2 cellular contexts compared by ENCODE assay signal in the genomic region with DNA sequence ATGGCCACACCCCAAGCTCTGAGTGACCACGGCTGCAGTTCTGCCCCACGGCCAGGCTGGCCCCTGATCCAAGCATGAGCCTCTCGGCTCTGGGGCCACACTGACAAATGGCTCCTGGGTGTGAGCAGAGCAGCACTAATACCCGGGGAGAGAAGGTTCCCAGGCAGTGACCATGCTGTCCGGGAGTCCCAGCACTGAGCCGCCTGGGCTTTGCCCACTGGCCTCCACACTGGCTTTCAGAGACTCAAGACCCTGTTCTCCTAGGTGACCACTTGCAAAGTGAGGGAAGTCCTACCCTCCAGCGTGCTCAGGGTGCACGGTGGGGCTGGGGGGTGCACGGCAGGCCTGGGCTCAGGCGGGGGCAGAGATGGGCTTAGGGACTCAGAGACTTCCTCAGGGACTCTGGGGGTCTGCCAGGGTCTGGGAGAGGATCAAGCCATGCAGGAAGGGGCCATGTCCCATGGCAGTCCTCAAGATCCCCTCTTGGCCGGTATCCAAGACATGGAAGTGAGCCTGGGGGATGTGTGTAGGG.
TF ChIP-seq lines count a peak whose summit lies in the region.

No MANE protein-coding gene starts in this region.

TF ChIP-seq in IMR-90, 13 proteins besides CTCF, POLR2A, EP300 and RAD21 (continued from another document):
- TF ChIP-seq RFX5 (IDR thresholded peaks at IDR 0.05; ENCODE audit: low read depth, low read length) (no peak), CEBPB (IDR thresholded peaks at IDR 0.05; ENCODE audit: low read depth, low read length) (no peak), FOS (IDR thresholded peaks at IDR 0.05; ENCODE audit: low read depth, low read length) (no peak), MXI1 (IDR thresholded peaks at IDR 0.05; ENCODE audit: borderline replicate concordance, low read depth, low read length) (no peak), CHD1 (IDR thresholded peaks at IDR 0.05; ENCODE audit: low read depth, low read length) (no peak), USF2 (IDR thresholded peaks at IDR 0.05; ENCODE audit: low read depth, low read length) (no peak), MAZ (IDR thresholded peaks at IDR 0.05; ENCODE audit: borderline replicate concordance, low read depth, low read length) (no peak), BHLHE40 (IDR thresholded peaks at IDR 0.05; ENCODE audit: low read depth, low read length) (no peak), MAFK (IDR thresholded peaks at IDR 0.05; ENCODE audit: low read depth, low read length) (no peak), SMC3 (IDR thresholded peaks at IDR 0.05; ENCODE audit: low read depth, low read length) (no peak), RCOR1 (IDR thresholded peaks at IDR 0.05; ENCODE audit: insufficient replicate concordance, low read length) (no peak)
- TF ChIP-seq, protein P1, sequence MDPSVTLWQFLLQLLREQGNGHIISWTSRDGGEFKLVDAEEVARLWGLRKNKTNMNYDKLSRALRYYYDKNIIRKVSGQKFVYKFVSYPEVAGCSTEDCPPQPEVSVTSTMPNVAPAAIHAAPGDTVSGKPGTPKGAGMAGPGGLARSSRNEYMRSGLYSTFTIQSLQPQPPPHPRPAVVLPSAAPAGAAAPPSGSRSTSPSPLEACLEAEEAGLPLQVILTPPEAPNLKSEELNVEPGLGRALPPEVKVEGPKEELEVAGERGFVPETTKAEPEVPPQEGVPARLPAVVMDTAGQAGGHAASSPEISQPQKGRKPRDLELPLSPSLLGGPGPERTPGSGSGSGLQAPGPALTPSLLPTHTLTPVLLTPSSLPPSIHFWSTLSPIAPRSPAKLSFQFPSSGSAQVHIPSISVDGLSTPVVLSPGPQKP (IDR thresholded peaks at IDR 0.05; ENCODE audit: borderline replicate concordance, low read depth, low read length): no peak

TF ChIP-seq in SK-N-SH treated with all-trans-retinoic acid at 6 μM for 48 hours, 23 proteins besides CTCF, POLR2A, EP300 and RAD21 (continued from another document):
- TF ChIP-seq TOX (CRISPR knock-in tag; IDR thresholded peaks at IDR 0.05; ENCODE audit: borderline replicate concordance) (no peak), ZFP3 (CRISPR knock-in tag; IDR thresholded peaks at IDR 0.05) (no peak), SNAI2 (CRISPR knock-in tag; IDR thresholded peaks at IDR 0.05) (no peak), CREB5 (CRISPR knock-in tag; IDR thresholded peaks at IDR 0.05; ENCODE audit: low read depth) (no peak), ZNF8 (CRISPR knock-in tag; IDR thresholded peaks at IDR 0.05) (no peak), CSRNP3 (CRISPR knock-in tag; IDR thresholded peaks at IDR 0.05) (no peak), ZNF70 (CRISPR knock-in tag; IDR thresholded peaks at IDR 0.05) (no peak), ZFP30 (CRISPR knock-in tag; IDR thresholded peaks at IDR 0.05) (no peak), TSHZ2 (CRISPR knock-in tag; IDR thresholded peaks at IDR 0.05) (no peak), ZC3H10 (CRISPR knock-in tag; IDR thresholded peaks at IDR 0.05) (no peak), GLIS3 (CRISPR knock-in tag; IDR thresholded peaks at IDR 0.05) (no peak), ESRRG (CRISPR knock-in tag; IDR thresholded peaks at IDR 0.05) (no peak), PPARA (CRISPR knock-in tag; IDR thresholded peaks at IDR 0.05; ENCODE audit: borderline replicate concordance) (no peak)
